Comparison of ENCODE assay signal across 39 cellular contexts in the genomic region with DNA sequence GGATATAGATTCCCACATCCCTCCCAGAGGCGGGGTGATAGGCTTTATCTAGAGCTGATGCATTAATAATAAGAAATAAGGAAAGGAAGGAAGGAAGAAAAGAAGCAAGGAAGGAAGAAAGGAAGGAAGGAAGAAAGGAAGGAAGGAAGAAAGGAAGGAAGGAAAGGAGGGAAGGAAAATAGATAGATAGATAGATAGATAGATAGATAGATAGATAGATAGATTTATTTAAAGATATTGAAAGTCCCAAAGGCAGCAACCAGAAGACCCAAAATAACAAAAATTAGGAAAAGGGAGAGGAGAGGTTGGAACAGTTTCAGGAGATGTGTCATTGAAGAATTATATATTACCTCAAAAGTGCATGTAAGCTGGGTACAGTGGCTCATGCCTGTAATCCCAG. TPM values are rescaled to one million over a fixed set of nuclear protein-coding genes. Genes with fewer than 3 reads are reported as not detected.
"Had no signal": no experiment of that assay in that cellular context is flagged by ENCODE, and none has a peak within 500 bp of the region (broad histone marks: within the 10 kb centered on the region; RNA-seq: fewer than 3 reads in every experiment).

No MANE protein-coding gene starts in this region.

- H3K4me3 ChIP-seq: ascending aorta, cardiac muscle cell had no signal

- H3K9me3 ChIP-seq: ascending aorta had no signal

- H3K4me1 Mint-ChIP-seq: activated CD4-positive, alpha-beta memory T cell treated with anti-CD3 and anti-CD28 coated beads, Interleukin-2, amount 10 ng/mL, durations not matched to agents 7 days and 5 days; activated CD4-positive, alpha-beta T cell treated with anti-CD3 and anti-CD28 coated beads for 36 hours; activated CD4-positive, alpha-beta T cell treated with anti-CD3 and anti-CD28 coated beads, Interleukin-2, amount 10 ng/mL, durations not matched to agents 7 days and 5 days; activated CD8-positive, alpha-beta memory T cell treated with anti-CD3 and anti-CD28 coated beads, Interleukin-2, amount 10 ng/mL, durations not matched to agents 7 days and 5 days; activated naive CD4-positive, alpha-beta T cell treated with anti-CD3 and anti-CD28 coated beads, Interleukin-2, amount 10 ng/mL, durations not matched to agents 7 days and 5 days; activated naive CD4-positive, alpha-beta T cell treated with anti-CD3 and anti-CD28 coated beads, Interleukin-2, amount 50 U/mL, for 24 hours; activated naive CD8-positive, alpha-beta T cell treated with anti-CD3 and anti-CD28 coated beads, Interleukin-2, amount 10 ng/mL, durations not matched to agents 7 days and 5 days; activated naive CD8-positive, alpha-beta T cell treated with anti-CD3 and anti-CD28 coated beads, Interleukin-2, amount 50 U/mL, for 24 hours had no signal

- ATAC-seq: activated CD4-positive, alpha-beta T cell treated with anti-CD3 and anti-CD28 coated beads for 36 hours; activated CD4-positive, CD25-positive, alpha-beta regulatory T cell treated with anti-CD3 and anti-CD28 coated beads, Interleukin-2, amount 50 U/mL, for 24 hours; activated CD8-positive, alpha-beta memory T cell treated with anti-CD3 and anti-CD28 coated beads, Interleukin-2, amount 10 ng/mL, durations not matched to agents 7 days and 5 days; activated CD8-positive, alpha-beta T cell treated with anti-CD3 and anti-CD28 coated beads, Interleukin-2, amount 10 ng/mL, durations not matched to agents 7 days and 5 days; activated naive CD8-positive, alpha-beta T cell treated with anti-CD3 and anti-CD28 coated beads, Interleukin-2, amount 50 U/mL, for 24 hours had no signal

- H3K27me3 ChIP-seq: ascending aorta, cardiac muscle cell had no signal

- H3K9me3 Mint-ChIP-seq: activated CD4-positive, alpha-beta memory T cell treated with anti-CD3 and anti-CD28 coated beads, Interleukin-2, amount 10 ng/mL, durations not matched to agents 7 days and 5 days; activated CD4-positive, alpha-beta T cell treated with anti-CD3 and anti-CD28 coated beads, Interleukin-2, amount 10 ng/mL, durations not matched to agents 7 days and 5 days; activated naive CD4-positive, alpha-beta T cell treated with anti-CD3 and anti-CD28 coated beads, Interleukin-2, amount 10 ng/mL, durations not matched to agents 7 days and 5 days; activated naive CD4-positive, alpha-beta T cell treated with anti-CD3 and anti-CD28 coated beads, Interleukin-2, amount 50 U/mL, for 24 hours; activated naive CD8-positive, alpha-beta T cell treated with anti-CD3 and anti-CD28 coated beads, Interleukin-2, amount 10 ng/mL, durations not matched to agents 7 days and 5 days; activated naive CD8-positive, alpha-beta T cell treated with anti-CD3 and anti-CD28 coated beads, Interleukin-2, amount 50 U/mL, for 24 hours; activated T-cell treated with anti-CD3 and anti-CD28 coated beads, Interleukin-2, amount 50 U/mL, for 24 hours; activated T-helper 2 cell treated with anti-CD3 and anti-CD28 coated beads, Interferon-gamma antibody, Interleukin-2, Interleukin-4, amounts not matched to agents 10 μg/mL and 5 μg/mL and 100 μg/mL, durations not matched to agents 14 hours and 24 hours and 36 hours; central memory CD8-positive, alpha-beta T cell; T-helper 1 cell treated with Interleukin-12 subunit alpha and Interleukin-12 subunit beta and Interleukin-4 antibody, amounts not matched to agents 30 μg/mL and 1 μg/mL, for 36 hours; T-helper 2 cell treated with Interferon-gamma antibody and Interleukin-4, amounts not matched to agents 5 μg/mL and 100 μg/mL, for 36 hours; WTC11 had no signal

- H3K27ac Mint-ChIP-seq: activated CD4-positive, alpha-beta memory T cell treated with anti-CD3 and anti-CD28 coated beads, Interleukin-2, amount 10 ng/mL, durations not matched to agents 7 days and 5 days; activated CD4-positive, alpha-beta T cell treated with anti-CD3 and anti-CD28 coated beads for 36 hours; activated CD4-positive, alpha-beta T cell treated with anti-CD3 and anti-CD28 coated beads, Interleukin-2, amount 10 ng/mL, durations not matched to agents 7 days and 5 days; activated CD8-positive, alpha-beta memory T cell treated with anti-CD3 and anti-CD28 coated beads, Interleukin-2, amount 10 ng/mL, durations not matched to agents 7 days and 5 days; activated CD8-positive, alpha-beta T cell treated with anti-CD3 and anti-CD28 coated beads, Interleukin-2, amount 10 ng/mL, durations not matched to agents 7 days and 5 days; activated naive CD4-positive, alpha-beta T cell treated with anti-CD3 and anti-CD28 coated beads, Interleukin-2, amount 10 ng/mL, durations not matched to agents 7 days and 5 days; activated naive CD4-positive, alpha-beta T cell treated with anti-CD3 and anti-CD28 coated beads, Interleukin-2, amount 50 U/mL, for 24 hours; activated naive CD8-positive, alpha-beta T cell; activated naive CD8-positive, alpha-beta T cell treated with anti-CD3 and anti-CD28 coated beads, Interleukin-2, amount 10 ng/mL, durations not matched to agents 7 days and 5 days; activated naive CD8-positive, alpha-beta T cell treated with anti-CD3 and anti-CD28 coated beads, Interleukin-2, amount 50 U/mL, for 24 hours; activated T-cell treated with anti-CD3 and anti-CD28 coated beads, Interleukin-2, amount 50 U/mL, for 24 hours; activated T-helper 2 cell treated with anti-CD3 and anti-CD28 coated beads, Interferon-gamma antibody, Interleukin-2, Interleukin-4, amounts not matched to agents 10 μg/mL and 5 μg/mL and 100 μg/mL, durations not matched to agents 14 hours and 24 hours and 36 hours; brain; T-helper 1 cell treated with Interleukin-12 subunit alpha and Interleukin-12 subunit beta and Interleukin-4 antibody, amounts not matched to agents 30 μg/mL and 1 μg/mL, for 36 hours; T-helper 2 cell treated with Interferon-gamma antibody and Interleukin-4, amounts not matched to agents 5 μg/mL and 100 μg/mL, for 36 hours; WTC11 had no signal

- DNase-seq: activated CD4-positive, alpha-beta memory T cell treated with anti-CD3 and anti-CD28 coated beads, Interleukin-2, amount 10 ng/mL, durations not matched to agents 7 days and 5 days; activated CD4-positive, alpha-beta T cell treated with anti-CD3 and anti-CD28 coated beads for 1 hour; activated CD4-positive, alpha-beta T cell treated with anti-CD3 and anti-CD28 coated beads for 36 hours; activated CD4-positive, alpha-beta T cell treated with anti-CD3 and anti-CD28 coated beads for 48 hours; activated CD4-positive, alpha-beta T cell treated with anti-CD3 and anti-CD28 coated beads, Interleukin-2, amount 10 ng/mL, durations not matched to agents 7 days and 5 days; activated CD4-positive, alpha-beta T cell treated with anti-CD3 and anti-CD28 coated beads, Interleukin-2, amount 50 U/mL, for 48 hours; activated CD4-positive, CD25-positive, alpha-beta regulatory T cell; activated CD8-positive, alpha-beta memory T cell treated with anti-CD3 and anti-CD28 coated beads for 24 hours; activated CD8-positive, alpha-beta memory T cell treated with anti-CD3 and anti-CD28 coated beads, Interleukin-2, amount 10 ng/mL, durations not matched to agents 7 days and 5 days; activated CD8-positive, alpha-beta memory T cell treated with anti-CD3 and anti-CD28 coated beads, Interleukin-2, amount 50 U/mL, for 48 hours; activated CD8-positive, alpha-beta T cell treated with anti-CD3 and anti-CD28 coated beads, Interleukin-2, amount 10 ng/mL, durations not matched to agents 7 days and 5 days; activated effector memory CD4-positive, alpha-beta T cell treated with Interleukin-2 at 50 U/mL for 16 hours; activated gamma-delta T cell; activated naive CD4-positive, alpha-beta T cell treated with anti-CD3 and anti-CD28 coated beads, Interleukin-2, amount 10 ng/mL, durations not matched to agents 7 days and 5 days; activated naive CD4-positive, alpha-beta T cell treated with Interleukin-2 at 50 U/mL for 16 hours; activated naive CD8-positive, alpha-beta T cell treated with anti-CD3 and anti-CD28 coated beads, Interleukin-2, amount 10 ng/mL, durations not matched to agents 7 days and 5 days; activated naive CD8-positive, alpha-beta T cell treated with anti-CD3 and anti-CD28 coated beads, Interleukin-2, amount 50 U/mL, for 24 hours; activated T-cell treated with anti-CD3 and anti-CD28 coated beads, Interleukin-2, amount 50 U/mL, for 24 hours; activated T-cell treated with anti-CD3 and anti-CD28 coated beads, Interleukin-2, amount 50 U/mL, for 48 hours; amygdala; anterior cingulate cortex; caudate nucleus; cerebellar nuclear complex; T-helper 1 cell; T-helper 2 cell; T-helper 9 cell; WERI-Rb-1 had no signal

- H3K4me1 ChIP-seq: ascending aorta had no signal

- H3K27ac ChIP-seq: ascending aorta, cardiac muscle cell, WERI-Rb-1 had no signal

- H3K4me3 Mint-ChIP-seq: activated CD4-positive, alpha-beta memory T cell treated with anti-CD3 and anti-CD28 coated beads, Interleukin-2, amount 10 ng/mL, durations not matched to agents 7 days and 5 days; activated CD4-positive, alpha-beta T cell treated with anti-CD3 and anti-CD28 coated beads for 36 hours; activated CD4-positive, alpha-beta T cell treated with anti-CD3 and anti-CD28 coated beads, Interleukin-2, amount 10 ng/mL, durations not matched to agents 7 days and 5 days; activated CD8-positive, alpha-beta memory T cell treated with anti-CD3 and anti-CD28 coated beads, Interleukin-2, amount 10 ng/mL, durations not matched to agents 7 days and 5 days; activated CD8-positive, alpha-beta T cell treated with anti-CD3 and anti-CD28 coated beads, Interleukin-2, amount 10 ng/mL, durations not matched to agents 7 days and 5 days; activated naive CD4-positive, alpha-beta T cell treated with anti-CD3 and anti-CD28 coated beads, Interleukin-2, amount 10 ng/mL, durations not matched to agents 7 days and 5 days; activated naive CD4-positive, alpha-beta T cell treated with anti-CD3 and anti-CD28 coated beads, Interleukin-2, amount 50 U/mL, for 24 hours; activated naive CD8-positive, alpha-beta T cell; activated naive CD8-positive, alpha-beta T cell treated with anti-CD3 and anti-CD28 coated beads, Interleukin-2, amount 10 ng/mL, durations not matched to agents 7 days and 5 days; activated naive CD8-positive, alpha-beta T cell treated with anti-CD3 and anti-CD28 coated beads, Interleukin-2, amount 50 U/mL, for 24 hours; activated T-cell treated with anti-CD3 and anti-CD28 coated beads, Interleukin-2, amount 50 U/mL, for 24 hours; brain; central memory CD8-positive, alpha-beta T cell; T-helper 1 cell treated with Interleukin-12 subunit alpha and Interleukin-12 subunit beta and Interleukin-4 antibody, amounts not matched to agents 30 μg/mL and 1 μg/mL, for 36 hours; T-helper 2 cell treated with Interferon-gamma antibody and Interleukin-4, amounts not matched to agents 5 μg/mL and 100 μg/mL, for 36 hours; WTC11 had no signal

- H3K36me3 ChIP-seq: ascending aorta, cardiac muscle cell, WERI-Rb-1 had no signal

- H3K36me3 Mint-ChIP-seq: activated CD8-positive, alpha-beta memory T cell treated with anti-CD3 and anti-CD28 coated beads, Interleukin-2, amount 10 ng/mL, durations not matched to agents 7 days and 5 days; activated naive CD4-positive, alpha-beta T cell treated with anti-CD3 and anti-CD28 coated beads, Interleukin-2, amount 10 ng/mL, durations not matched to agents 7 days and 5 days; activated naive CD4-positive, alpha-beta T cell treated with anti-CD3 and anti-CD28 coated beads, Interleukin-2, amount 50 U/mL, for 24 hours; activated naive CD8-positive, alpha-beta T cell; activated naive CD8-positive, alpha-beta T cell treated with anti-CD3 and anti-CD28 coated beads, Interleukin-2, amount 10 ng/mL, durations not matched to agents 7 days and 5 days; brain; WTC11 had no signal

RNA-seq across cellular contexts. Expression of gene SLC26A9, which starts 12.2 kb away (rescaled TPM):
- total RNA-seq: activated CD4-positive, alpha-beta memory T cell treated with anti-CD3 and anti-CD28 coated beads, Interleukin-2, amount 10 ng/mL, durations not matched to agents 7 days and 5 days; activated CD4-positive, alpha-beta T cell treated with anti-CD3 and anti-CD28 coated beads for 36 hours; activated CD4-positive, alpha-beta T cell treated with anti-CD3 and anti-CD28 coated beads, Interleukin-2, amount 10 ng/mL, durations not matched to agents 7 days and 5 days; activated CD8-positive, alpha-beta memory T cell treated with anti-CD3 and anti-CD28 coated beads, Interleukin-2, amount 10 ng/mL, durations not matched to agents 7 days and 5 days; activated CD8-positive, alpha-beta T cell treated with anti-CD3 and anti-CD28 coated beads, Interleukin-2, amount 10 ng/mL, durations not matched to agents 7 days and 5 days; activated naive CD8-positive, alpha-beta T cell treated with anti-CD3 and anti-CD28 coated beads, Interleukin-2, amount 10 ng/mL, durations not matched to agents 7 days and 5 days; activated T-helper 2 cell treated with anti-CD3 and anti-CD28 coated beads, Interferon-gamma antibody, Interleukin-2, Interleukin-4, amounts not matched to agents 10 μg/mL and 5 μg/mL and 100 μg/mL, durations not matched to agents 14 hours and 24 hours and 36 hours; ascending aorta; bronchial epithelial cell had no signal

RNA-seq across cellular contexts. Expression of gene RAB7B, which starts 47.7 kb away (rescaled TPM):
- total RNA-seq: activated CD4-positive, alpha-beta memory T cell treated with anti-CD3 and anti-CD28 coated beads, Interleukin-2, amount 10 ng/mL, durations not matched to agents 7 days and 5 days; activated CD4-positive, alpha-beta T cell treated with anti-CD3 and anti-CD28 coated beads for 36 hours; activated CD4-positive, alpha-beta T cell treated with anti-CD3 and anti-CD28 coated beads, Interleukin-2, amount 10 ng/mL, durations not matched to agents 7 days and 5 days; activated CD8-positive, alpha-beta memory T cell treated with anti-CD3 and anti-CD28 coated beads, Interleukin-2, amount 10 ng/mL, durations not matched to agents 7 days and 5 days; activated CD8-positive, alpha-beta T cell treated with anti-CD3 and anti-CD28 coated beads, Interleukin-2, amount 10 ng/mL, durations not matched to agents 7 days and 5 days; activated T-helper 2 cell treated with anti-CD3 and anti-CD28 coated beads, Interferon-gamma antibody, Interleukin-2, Interleukin-4, amounts not matched to agents 10 μg/mL and 5 μg/mL and 100 μg/mL, durations not matched to agents 14 hours and 24 hours and 36 hours; ascending aorta; WTC11 had no signal
